8 cellular contexts compared by ENCODE assay signal in genomic region chr9:133029994-133030316, GRCh38.
A peak's percentile ranks its signal among the peaks of the same experiment; 100 is the strongest.
DNase-seq lines count a peak whose midpoint lies in the region; ATAC-seq and TF ChIP-seq lines count a peak whose summit lies in the region.

No MANE protein-coding gene starts in this region.

- H3K27ac ChIP-seq in mucosa of rectum (ENCODE audit: low read depth in 2 of 2, low read length in 2 of 2), result peak overlapping the region; percentile 87 to 91

- ATAC-seq in HG03432 (IDR thresholded peaks at IDR 0.05; ENCODE audit: unreplicated experiment) (peak; percentile 20), HG03565 (IDR thresholded peaks at IDR 0.05; ENCODE audit: unreplicated experiment) (no peak)

- no peaks in the 10 kb centered on the region for H3K9me3 ChIP-seq in mucosa of rectum (ENCODE audit: control insufficient read depth in 2 of 2, low read length in 2 of 2)

- no peaks in the 10 kb centered on the region for H3K36me3 ChIP-seq in mucosa of rectum (ENCODE audit: control insufficient read depth in 2 of 2, insufficient read depth in 2 of 2, low read length in 2 of 2)

- H3K4me1 ChIP-seq in mucosa of rectum (ENCODE audit: control insufficient read depth in 2 of 2, insufficient read depth in 2 of 2, low read length in 2 of 2), result peaks cover 11 to 14% of the 10 kb centered on the region in 2 donors

- H3K4me3 ChIP-seq in GM12865 (ENCODE audit: low read depth, low read length), result peak overlapping the region; percentile 91
- peak overlapping the region; percentile 89 to 92 for H3K4me3 ChIP-seq in cardiac fibroblast (replicated peaks in 1 of 2; ENCODE audit: low read depth in 2 of 2, low read length in 2 of 2)
- peak overlapping the region; percentile 83 to 88 for H3K4me3 ChIP-seq in mucosa of rectum (ENCODE audit: low read length in 2 of 2)

- TF ChIP-seq CTCF in GM12865 (IDR thresholded peaks at IDR 0.05; ENCODE audit: insufficient read depth, low read depth, low read length, missing control alignments) (no peak), cardiac fibroblast (IDR thresholded peaks at IDR 0.05; ENCODE audit: low read depth, low read length) (no peak)

- TF ChIP-seq POLR2A in erythroblast (IDR thresholded peaks at IDR 0.05; ENCODE audit: low read length), result no peak

- H3K9ac ChIP-seq in mucosa of rectum (ENCODE audit: low read depth in 1 of 2, low read length in 2 of 2), result peak overlapping the region; percentile 88 to 98

- no peaks in the 10 kb centered on the region for H3K27me3 ChIP-seq in mucosa of rectum (ENCODE audit: control insufficient read depth in 2 of 2, insufficient read depth in 2 of 2, low read length in 2 of 2)

- DNase-seq in GM12865 (ENCODE audit: low read depth) (no peak), cardiac fibroblast (ENCODE audit: low read depth in 2 of 2) (no peak), COR-L47 (lab: John Stamatoyannopoulos, UW) (no peak), NCI-H2171 treated with DMSO at 0.1 percent for 48 hours (lab: John Stamatoyannopoulos, UW) (no peak), erythroblast (lab: John Stamatoyannopoulos, UW) (no peak)
